Comparison of ENCODE assay signal across 1 cellular context in the genomic region with DNA sequence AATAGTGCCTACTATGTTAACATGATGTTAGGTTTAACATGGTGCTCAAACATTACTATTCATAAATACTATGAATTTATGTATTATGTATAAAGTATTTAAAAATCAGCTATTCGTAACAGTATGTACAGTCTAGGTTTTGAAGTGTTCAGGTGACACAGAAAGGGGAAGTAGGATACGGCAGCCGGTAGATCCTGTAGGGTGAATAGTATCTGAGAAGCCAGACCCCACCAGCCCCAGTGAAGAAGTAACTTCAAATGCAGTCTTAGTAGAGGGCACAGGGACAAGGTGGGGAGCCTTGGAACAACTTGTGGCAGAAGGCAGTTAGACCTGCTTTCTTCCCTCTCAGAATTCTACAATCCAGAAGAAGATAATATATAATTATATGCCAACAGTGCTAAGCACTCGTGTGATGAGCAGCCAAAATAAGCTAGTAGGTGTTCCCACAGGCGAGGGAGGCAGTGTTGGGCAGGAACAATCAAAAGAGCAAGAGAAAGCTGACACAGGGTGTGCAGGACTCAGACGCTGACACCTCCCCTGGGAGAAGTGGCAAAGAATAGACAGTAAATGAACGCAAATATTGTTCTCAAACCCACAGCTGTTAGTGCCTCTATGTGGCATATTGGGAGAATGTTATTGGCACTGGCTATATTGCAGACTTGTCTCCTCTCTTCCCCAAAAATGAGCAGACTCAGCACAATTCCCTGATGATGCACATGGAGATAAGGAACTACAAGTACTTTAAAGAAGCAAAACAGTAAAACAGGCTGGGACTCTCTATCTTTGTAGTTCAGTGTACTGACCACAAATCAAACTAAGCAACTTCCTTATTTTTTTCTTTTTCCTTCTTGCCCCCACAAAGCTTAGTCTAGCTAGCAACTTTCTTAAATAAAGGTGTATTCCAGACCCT.
A peak's percentile ranks its signal among the peaks of the same experiment; 100 is the strongest.
TF ChIP-seq lines count a peak whose summit lies in the region.

No MANE protein-coding gene starts in this region.

TF ChIP-seq in K562, 482 proteins besides CTCF, POLR2A, EP300 and RAD21 (continued from another document and continues in another):
- 0 out of 2 replicates have a peak, but pooled peaks have one; percentile 14 for TF ChIP-seq NCOR1 (IDR thresholded peaks at IDR 0.05)
- no peak for TF ChIP-seq ZBTB34 (CRISPR knock-in tag; IDR thresholded peaks at IDR 0.05)
- TF ChIP-seq POLR2B (IDR thresholded peaks at IDR 0.05; ENCODE audit: low read depth, partially characterized antibody), result no peak
- no peak for TF ChIP-seq SMAD3 (CRISPR knock-in tag; conservative IDR thresholded peaks at IDR 0.05)
- no peak for TF ChIP-seq KAT2B (IDR thresholded peaks at IDR 0.05; ENCODE audit: low read depth, low read length)
- TF ChIP-seq CHD1 (IDR thresholded peaks at IDR 0.05; ENCODE audit: low read length), result no peak
- TF ChIP-seq ZNF263 (CRISPR knock-in tag; IDR thresholded peaks at IDR 0.05; ENCODE audit: borderline replicate concordance), result no peak
- TF ChIP-seq, protein P1, sequence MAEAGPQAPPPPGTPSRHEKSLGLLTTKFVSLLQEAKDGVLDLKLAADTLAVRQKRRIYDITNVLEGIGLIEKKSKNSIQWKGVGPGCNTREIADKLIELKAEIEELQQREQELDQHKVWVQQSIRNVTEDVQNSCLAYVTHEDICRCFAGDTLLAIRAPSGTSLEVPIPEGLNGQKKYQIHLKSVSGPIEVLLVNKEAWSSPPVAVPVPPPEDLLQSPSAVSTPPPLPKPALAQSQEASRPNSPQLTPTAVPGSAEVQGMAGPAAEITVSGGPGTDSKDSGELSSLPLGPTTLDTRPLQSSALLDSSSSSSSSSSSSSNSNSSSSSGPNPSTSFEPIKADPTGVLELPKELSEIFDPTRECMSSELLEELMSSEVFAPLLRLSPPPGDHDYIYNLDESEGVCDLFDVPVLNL (CRISPR knock-in tag; IDR thresholded peaks at IDR 0.05; ENCODE audit: low read depth), result no peak
- TF ChIP-seq, protein P2, sequence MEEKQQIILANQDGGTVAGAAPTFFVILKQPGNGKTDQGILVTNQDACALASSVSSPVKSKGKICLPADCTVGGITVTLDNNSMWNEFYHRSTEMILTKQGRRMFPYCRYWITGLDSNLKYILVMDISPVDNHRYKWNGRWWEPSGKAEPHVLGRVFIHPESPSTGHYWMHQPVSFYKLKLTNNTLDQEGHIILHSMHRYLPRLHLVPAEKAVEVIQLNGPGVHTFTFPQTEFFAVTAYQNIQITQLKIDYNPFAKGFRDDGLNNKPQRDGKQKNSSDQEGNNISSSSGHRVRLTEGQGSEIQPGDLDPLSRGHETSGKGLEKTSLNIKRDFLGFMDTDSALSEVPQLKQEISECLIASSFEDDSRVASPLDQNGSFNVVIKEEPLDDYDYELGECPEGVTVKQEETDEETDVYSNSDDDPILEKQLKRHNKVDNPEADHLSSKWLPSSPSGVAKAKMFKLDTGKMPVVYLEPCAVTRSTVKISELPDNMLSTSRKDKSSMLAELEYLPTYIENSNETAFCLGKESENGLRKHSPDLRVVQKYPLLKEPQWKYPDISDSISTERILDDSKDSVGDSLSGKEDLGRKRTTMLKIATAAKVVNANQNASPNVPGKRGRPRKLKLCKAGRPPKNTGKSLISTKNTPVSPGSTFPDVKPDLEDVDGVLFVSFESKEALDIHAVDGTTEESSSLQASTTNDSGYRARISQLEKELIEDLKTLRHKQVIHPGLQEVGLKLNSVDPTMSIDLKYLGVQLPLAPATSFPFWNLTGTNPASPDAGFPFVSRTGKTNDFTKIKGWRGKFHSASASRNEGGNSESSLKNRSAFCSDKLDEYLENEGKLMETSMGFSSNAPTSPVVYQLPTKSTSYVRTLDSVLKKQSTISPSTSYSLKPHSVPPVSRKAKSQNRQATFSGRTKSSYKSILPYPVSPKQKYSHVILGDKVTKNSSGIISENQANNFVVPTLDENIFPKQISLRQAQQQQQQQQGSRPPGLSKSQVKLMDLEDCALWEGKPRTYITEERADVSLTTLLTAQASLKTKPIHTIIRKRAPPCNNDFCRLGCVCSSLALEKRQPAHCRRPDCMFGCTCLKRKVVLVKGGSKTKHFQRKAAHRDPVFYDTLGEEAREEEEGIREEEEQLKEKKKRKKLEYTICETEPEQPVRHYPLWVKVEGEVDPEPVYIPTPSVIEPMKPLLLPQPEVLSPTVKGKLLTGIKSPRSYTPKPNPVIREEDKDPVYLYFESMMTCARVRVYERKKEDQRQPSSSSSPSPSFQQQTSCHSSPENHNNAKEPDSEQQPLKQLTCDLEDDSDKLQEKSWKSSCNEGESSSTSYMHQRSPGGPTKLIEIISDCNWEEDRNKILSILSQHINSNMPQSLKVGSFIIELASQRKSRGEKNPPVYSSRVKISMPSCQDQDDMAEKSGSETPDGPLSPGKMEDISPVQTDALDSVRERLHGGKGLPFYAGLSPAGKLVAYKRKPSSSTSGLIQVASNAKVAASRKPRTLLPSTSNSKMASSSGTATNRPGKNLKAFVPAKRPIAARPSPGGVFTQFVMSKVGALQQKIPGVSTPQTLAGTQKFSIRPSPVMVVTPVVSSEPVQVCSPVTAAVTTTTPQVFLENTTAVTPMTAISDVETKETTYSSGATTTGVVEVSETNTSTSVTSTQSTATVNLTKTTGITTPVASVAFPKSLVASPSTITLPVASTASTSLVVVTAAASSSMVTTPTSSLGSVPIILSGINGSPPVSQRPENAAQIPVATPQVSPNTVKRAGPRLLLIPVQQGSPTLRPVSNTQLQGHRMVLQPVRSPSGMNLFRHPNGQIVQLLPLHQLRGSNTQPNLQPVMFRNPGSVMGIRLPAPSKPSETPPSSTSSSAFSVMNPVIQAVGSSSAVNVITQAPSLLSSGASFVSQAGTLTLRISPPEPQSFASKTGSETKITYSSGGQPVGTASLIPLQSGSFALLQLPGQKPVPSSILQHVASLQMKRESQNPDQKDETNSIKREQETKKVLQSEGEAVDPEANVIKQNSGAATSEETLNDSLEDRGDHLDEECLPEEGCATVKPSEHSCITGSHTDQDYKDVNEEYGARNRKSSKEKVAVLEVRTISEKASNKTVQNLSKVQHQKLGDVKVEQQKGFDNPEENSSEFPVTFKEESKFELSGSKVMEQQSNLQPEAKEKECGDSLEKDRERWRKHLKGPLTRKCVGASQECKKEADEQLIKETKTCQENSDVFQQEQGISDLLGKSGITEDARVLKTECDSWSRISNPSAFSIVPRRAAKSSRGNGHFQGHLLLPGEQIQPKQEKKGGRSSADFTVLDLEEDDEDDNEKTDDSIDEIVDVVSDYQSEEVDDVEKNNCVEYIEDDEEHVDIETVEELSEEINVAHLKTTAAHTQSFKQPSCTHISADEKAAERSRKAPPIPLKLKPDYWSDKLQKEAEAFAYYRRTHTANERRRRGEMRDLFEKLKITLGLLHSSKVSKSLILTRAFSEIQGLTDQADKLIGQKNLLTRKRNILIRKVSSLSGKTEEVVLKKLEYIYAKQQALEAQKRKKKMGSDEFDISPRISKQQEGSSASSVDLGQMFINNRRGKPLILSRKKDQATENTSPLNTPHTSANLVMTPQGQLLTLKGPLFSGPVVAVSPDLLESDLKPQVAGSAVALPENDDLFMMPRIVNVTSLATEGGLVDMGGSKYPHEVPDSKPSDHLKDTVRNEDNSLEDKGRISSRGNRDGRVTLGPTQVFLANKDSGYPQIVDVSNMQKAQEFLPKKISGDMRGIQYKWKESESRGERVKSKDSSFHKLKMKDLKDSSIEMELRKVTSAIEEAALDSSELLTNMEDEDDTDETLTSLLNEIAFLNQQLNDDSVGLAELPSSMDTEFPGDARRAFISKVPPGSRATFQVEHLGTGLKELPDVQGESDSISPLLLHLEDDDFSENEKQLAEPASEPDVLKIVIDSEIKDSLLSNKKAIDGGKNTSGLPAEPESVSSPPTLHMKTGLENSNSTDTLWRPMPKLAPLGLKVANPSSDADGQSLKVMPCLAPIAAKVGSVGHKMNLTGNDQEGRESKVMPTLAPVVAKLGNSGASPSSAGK (IDR thresholded peaks at IDR 0.05), result peak; percentile 79
- peak; percentile 48; the same call in 1 of the 2 replicates for TF ChIP-seq SOX6 (IDR thresholded peaks at IDR 0.05)
- no peak for TF ChIP-seq ZBTB7A (IDR thresholded peaks at IDR 0.05; ENCODE audit: borderline replicate concordance, control insufficient read depth, low read depth, low read length)
- no peak for TF ChIP-seq GATAD2A (IDR thresholded peaks at IDR 0.05)
- no peak for TF ChIP-seq ZNF695 (CRISPR knock-in tag; IDR thresholded peaks at IDR 0.05)
- no peak for TF ChIP-seq FOXK1 (CRISPR knock-in tag; IDR thresholded peaks at IDR 0.05; ENCODE audit: borderline replicate concordance)
- no peak for TF ChIP-seq SP2 (IDR thresholded peaks at IDR 0.05; ENCODE audit: extremely low read depth, low read depth, low read length, poor library complexity, severe bottlenecking)
- no peak for TF ChIP-seq UBTF (IDR thresholded peaks at IDR 0.05; ENCODE audit: borderline replicate concordance in 1 of 2, low read depth in 2 of 2, low read length in 2 of 2)
- 0 out of 2 replicates have a peak, but pooled peaks have one; percentile 18 for TF ChIP-seq DPF2 (IDR thresholded peaks at IDR 0.05)
- TF ChIP-seq SNIP1 (IDR thresholded peaks at IDR 0.05; ENCODE audit: low read depth), result no peak
- no peak for TF ChIP-seq EP400 (IDR thresholded peaks at IDR 0.05)
- no peak for TF ChIP-seq GABPB2 (CRISPR knock-in tag; conservative IDR thresholded peaks at IDR 0.05)
- no peak for TF ChIP-seq NEUROD1 (IDR thresholded peaks at IDR 0.05; ENCODE audit: borderline replicate concordance, low read depth, low read length, partially characterized antibody)
- no peak for TF ChIP-seq WHSC1 (IDR thresholded peaks at IDR 0.05; ENCODE audit: low read length)
- TF ChIP-seq HMGN3 (IDR thresholded peaks at IDR 0.05; ENCODE audit: borderline replicate concordance, extremely low read depth, insufficient read length, low read depth, low read length), result no peak
- no peak for TF ChIP-seq NFE2L1 (tag; IDR thresholded peaks at IDR 0.05; ENCODE audit: borderline replicate concordance, low read depth)
- TF ChIP-seq TAF1 (IDR thresholded peaks at IDR 0.05; ENCODE audit: control insufficient read depth, extremely low read depth, insufficient read depth, low read length, severe bottlenecking), result no peak
- no peak for TF ChIP-seq NFATC3 (IDR thresholded peaks at IDR 0.05)
- no peak for TF ChIP-seq HNRNPLL (IDR thresholded peaks at IDR 0.05; ENCODE audit: low read depth, low read length, poor library complexity, severe bottlenecking)
- no peak for TF ChIP-seq POU5F1 (IDR thresholded peaks at IDR 0.05; ENCODE audit: borderline replicate concordance, low read depth, low read length, partially characterized antibody)
- peak; percentile 57 for TF ChIP-seq MYC (IDR thresholded peaks at IDR 0.05; ENCODE audit: low read depth, low read length)
- no peak for TF ChIP-seq MYC (CRISPR knock-in tag; IDR thresholded peaks at IDR 0.05; ENCODE audit: borderline replicate concordance, low read depth)
- no peak for TF ChIP-seq RBM39 (optimal IDR thresholded peaks at IDR 0.05; ENCODE audit: low read depth, low read length)
- TF ChIP-seq NELFE (IDR thresholded peaks at IDR 0.05; ENCODE audit: insufficient read depth, insufficient read length), result no peak
- no peak for TF ChIP-seq TAF7 (tag; IDR thresholded peaks at IDR 0.05)
- no peak for TF ChIP-seq FOXP1 (CRISPR knock-in tag; IDR thresholded peaks at IDR 0.05)
- TF ChIP-seq ILF3 (IDR thresholded peaks at IDR 0.05; ENCODE audit: borderline replicate concordance), result no peak
- no peak for TF ChIP-seq ZNF780A (CRISPR knock-in tag; IDR thresholded peaks at IDR 0.05)
- no peak for TF ChIP-seq BRF1 (IDR thresholded peaks at IDR 0.05; ENCODE audit: borderline replicate concordance, extremely low read depth, insufficient read length)
- no peak for TF ChIP-seq ADNP (tag; IDR thresholded peaks at IDR 0.05)
- TF ChIP-seq, protein P3, sequence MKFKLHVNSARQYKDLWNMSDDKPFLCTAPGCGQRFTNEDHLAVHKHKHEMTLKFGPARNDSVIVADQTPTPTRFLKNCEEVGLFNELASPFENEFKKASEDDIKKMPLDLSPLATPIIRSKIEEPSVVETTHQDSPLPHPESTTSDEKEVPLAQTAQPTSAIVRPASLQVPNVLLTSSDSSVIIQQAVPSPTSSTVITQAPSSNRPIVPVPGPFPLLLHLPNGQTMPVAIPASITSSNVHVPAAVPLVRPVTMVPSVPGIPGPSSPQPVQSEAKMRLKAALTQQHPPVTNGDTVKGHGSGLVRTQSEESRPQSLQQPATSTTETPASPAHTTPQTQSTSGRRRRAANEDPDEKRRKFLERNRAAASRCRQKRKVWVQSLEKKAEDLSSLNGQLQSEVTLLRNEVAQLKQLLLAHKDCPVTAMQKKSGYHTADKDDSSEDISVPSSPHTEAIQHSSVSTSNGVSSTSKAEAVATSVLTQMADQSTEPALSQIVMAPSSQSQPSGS (CRISPR knock-in tag; IDR thresholded peaks at IDR 0.05), result no peak
- no peak for TF ChIP-seq ZZZ3 (IDR thresholded peaks at IDR 0.05)
- TF ChIP-seq ZNF384 (IDR thresholded peaks at IDR 0.05; ENCODE audit: low read depth, low read length), result 0 out of 2 replicates have a peak, but pooled peaks have one; percentile 9
- TF ChIP-seq FOXJ3 (CRISPR knock-in tag; IDR thresholded peaks at IDR 0.05), result no peak
